22 cellular contexts compared by ENCODE assay signal in genomic region chr3:132606085-132606484, GRCh38. TPM values are rescaled to one million over a fixed set of nuclear protein-coding genes. Genes with fewer than 3 reads are reported as not detected.
A peak's percentile ranks its signal among the peaks of the same experiment; 100 is the strongest.
DNase-seq lines count a peak whose midpoint lies in the region; ATAC-seq and TF ChIP-seq lines count a peak whose summit lies in the region.
"Had no signal": no experiment of that assay in that cellular context is flagged by ENCODE, and none has a peak within 500 bp of the region (broad histone marks: within the 10 kb centered on the region; RNA-seq: fewer than 3 reads in every experiment).

No MANE protein-coding gene starts in this region.

- DNase-seq in GM03348 (ENCODE audit: low spot score): peak; percentile 56
- DNase-seq in ascending aorta (ENCODE audit: low spot score in 2 of 2): no peak
- peak; percentile 55 for DNase-seq in fibroblast of pulmonary artery (ENCODE audit: low read depth)
- DNase-seq in progenitor cell of endocrine pancreas (ENCODE audit: low spot score, unreplicated experiment): no peak
- DNase-seq in WERI-Rb-1: no peak
- DNase-seq in iPS-NIHi11 (ENCODE audit: low spot score): no peak
- DNase-seq in lower leg skin (ENCODE audit: low spot score in 2 of 2): no peak
- DNase-seq: activated gamma-delta T cell; aorta; BE2C; effector memory CD8-positive, alpha-beta T cell; heart left ventricle; kidney; NCI-H1417; stimulated activated naive B cell treated with anti-CD40 and anti-IgM and Interleukin-4, amounts not matched to agents 10 μg/mL and 1 μg/mL and 100 μg/mL, for 72 hours; T-helper 1 cell had no signal

- H3K27ac ChIP-seq in ascending aorta (peak overlapping the region; percentile 82 to 85), WERI-Rb-1 (no peak overlapping the region)
- H3K27ac ChIP-seq: KMS-11, parathyroid adenoma, vagina, VCaP had no signal

- H3K9me3 ChIP-seq in ascending aorta: peaks cover 5 to 30% of the 10 kb centered on the region in 2 donors
- H3K9me3 ChIP-seq in WERI-Rb-1 (ENCODE audit: severe bottlenecking): no peaks in the 10 kb centered on the region
- H3K9me3 ChIP-seq: BE2C, vagina had no signal

- TF ChIP-seq CTCF in ascending aorta (IDR thresholded peaks at IDR 0.05): no peak
- TF ChIP-seq CTCF in fibroblast of pulmonary artery (IDR thresholded peaks at IDR 0.05; ENCODE audit: low read length, missing control alignments): no peak
- no peak for TF ChIP-seq CTCF in progenitor cell of endocrine pancreas (IDR thresholded peaks at IDR 0.05; ENCODE audit: unreplicated experiment)
- TF ChIP-seq CTCF in WERI-Rb-1 (IDR thresholded peaks at IDR 0.05; ENCODE audit: low read depth, low read length): no peak
- no peak for TF ChIP-seq CTCF in lower leg skin (IDR thresholded peaks at IDR 0.05)

- H3K36me3 Mint-ChIP-seq in progenitor cell of endocrine pancreas (ENCODE audit: insufficient read depth): peaks cover 21% of the 10 kb centered on the region

- no peak for TF ChIP-seq POLR2A in lower leg skin (IDR thresholded peaks at IDR 0.05)

- H3K4me3 ChIP-seq in ascending aorta (peak overlapping the region; percentile 4 to 13), fibroblast of pulmonary artery (replicated peaks; ENCODE audit: low read depth, low read length) (no peak overlapping the region), WERI-Rb-1 (ENCODE audit: low read depth, low read length) (no peak overlapping the region), lower leg skin (ENCODE audit: low read depth, poor library complexity, severe bottlenecking) (no peak overlapping the region)
- H3K4me3 ChIP-seq: heart left ventricle, vagina had no signal

- peaks cover 4 to 7% of the 10 kb centered on the region in 2 donors for H3K36me3 ChIP-seq in ascending aorta
- no peaks in the 10 kb centered on the region for H3K36me3 ChIP-seq in WERI-Rb-1
- H3K36me3 ChIP-seq: BE2C, vagina had no signal

- intact Hi-C loops in ascending aorta (cut with DNase I) (loop anchor here (5.0 kb wide), 1 partner anchor 34 kb away; no protein-coding TSS in a partner anchor), lower leg skin (cut with DNase I; ENCODE audit: low total_unique reads) (no loop called here)

- H3K4me3 Mint-ChIP-seq in progenitor cell of endocrine pancreas (ENCODE audit: low read depth): no peak overlapping the region
- H3K4me3 Mint-ChIP-seq: effector memory CD8-positive, alpha-beta T cell; stimulated activated naive B cell treated with anti-CD40 and anti-IgM and Interleukin-4, amounts not matched to agents 10 μg/mL and 1 μg/mL and 100 μg/mL, for 72 hours had no signal

- peak overlapping the region; percentile 18 for H3K27ac Mint-ChIP-seq in progenitor cell of endocrine pancreas
- H3K27ac Mint-ChIP-seq: effector memory CD8-positive, alpha-beta T cell; stimulated activated naive B cell treated with anti-CD40 and anti-IgM and Interleukin-4, amounts not matched to agents 10 μg/mL and 1 μg/mL and 100 μg/mL, for 72 hours had no signal

- H3K4me1 ChIP-seq in ascending aorta: peaks cover 5 to 33% of the 10 kb centered on the region in 2 donors
- H3K4me1 ChIP-seq: BE2C, parathyroid adenoma, vagina had no signal

- ATAC-seq in GM18498 (IDR thresholded peaks at IDR 0.05; ENCODE audit: unreplicated experiment): no peak
- ATAC-seq: effector memory CD8-positive, alpha-beta T cell; stimulated activated naive B cell treated with anti-CD40 and anti-IgM and Interleukin-4, amounts not matched to agents 10 μg/mL and 1 μg/mL and 100 μg/mL, for 72 hours had no signal

- no peaks in the 10 kb centered on the region for H3K27me3 Mint-ChIP-seq in progenitor cell of endocrine pancreas
- H3K27me3 Mint-ChIP-seq: effector memory CD8-positive, alpha-beta T cell; stimulated activated naive B cell treated with anti-CD40 and anti-IgM and Interleukin-4, amounts not matched to agents 10 μg/mL and 1 μg/mL and 100 μg/mL, for 72 hours had no signal

- no peaks in the 10 kb centered on the region for H3K4me1 Mint-ChIP-seq in progenitor cell of endocrine pancreas (ENCODE audit: low read depth)

- 81 to 88% methylated on average over 1 of the region's 1 CpG for WGBS in lower leg skin, 2 donors

- H3K9me3 Mint-ChIP-seq in progenitor cell of endocrine pancreas (ENCODE audit: low read depth): peaks cover 17% of the 10 kb centered on the region
- H3K9me3 Mint-ChIP-seq: effector memory CD8-positive, alpha-beta T cell had no signal

- H3K27me3 ChIP-seq in ascending aorta (no peaks in the 10 kb centered on the region), WERI-Rb-1 (ENCODE audit: insufficient read depth, low read depth, severe bottlenecking) (no peaks in the 10 kb centered on the region)
- H3K27me3 ChIP-seq: BE2C, heart left ventricle, vagina had no signal

RNA-seq across cellular contexts. Expression of gene ACKR4, which starts 9.0 kb away (rescaled TPM):
- total RNA-seq in ascending aorta: 12.8 TPM
- not detected in 2 replicates for total RNA-seq in progenitor cell of endocrine pancreas
- 1 to 10 TPM; 1.8 to 5.6 (median 4.9) TPM for total RNA-seq in lower leg skin
- total RNA-seq: activated CD8-positive, alpha-beta memory T cell treated with anti-CD3 and anti-CD28 coated beads for 36 hours; vagina had no signal

RNA-seq across cellular contexts. Expression of gene ACAD11, which starts 53.5 kb away (rescaled TPM):
- total RNA-seq in ascending aorta: 10.7 TPM
- total RNA-seq in progenitor cell of endocrine pancreas: 14.2 and 14.8 TPM in 2 replicates
- 10 to 100 TPM in 3 of 4 donors, 1 to 10 TPM in 1; 9.1 to 20.1 (median 16.0) TPM for total RNA-seq in lower leg skin

RNA-seq across cellular contexts. Expression of gene UBA5, which starts 54.0 kb away (rescaled TPM):
- 21.2 TPM for total RNA-seq in ascending aorta
- total RNA-seq in progenitor cell of endocrine pancreas: 40.9 and 42.7 TPM in 2 replicates
- total RNA-seq in lower leg skin: 10 to 100 TPM; 23.3 to 35.0 (median 29.0) TPM

Comparison
In these comparisons a context has a peak if more than half of its experiments do, and no peak if none do; other contexts are left out.
1. DNase-seq: peak in GM03348 (single experiment) and fibroblast of pulmonary artery (single experiment); none in ascending aorta (0 of 2), progenitor cell of endocrine pancreas (single experiment), WERI-Rb-1 (single experiment), iPS-NIHi11 (single experiment) and lower leg skin (0 of 2).
2. H3K4me3 ChIP-seq: peak in ascending aorta (2 of 2); none in fibroblast of pulmonary artery (single experiment), WERI-Rb-1 (single experiment) and lower leg skin (single experiment).